ENCODE assay signal across 9 cellular contexts in the genomic region with DNA sequence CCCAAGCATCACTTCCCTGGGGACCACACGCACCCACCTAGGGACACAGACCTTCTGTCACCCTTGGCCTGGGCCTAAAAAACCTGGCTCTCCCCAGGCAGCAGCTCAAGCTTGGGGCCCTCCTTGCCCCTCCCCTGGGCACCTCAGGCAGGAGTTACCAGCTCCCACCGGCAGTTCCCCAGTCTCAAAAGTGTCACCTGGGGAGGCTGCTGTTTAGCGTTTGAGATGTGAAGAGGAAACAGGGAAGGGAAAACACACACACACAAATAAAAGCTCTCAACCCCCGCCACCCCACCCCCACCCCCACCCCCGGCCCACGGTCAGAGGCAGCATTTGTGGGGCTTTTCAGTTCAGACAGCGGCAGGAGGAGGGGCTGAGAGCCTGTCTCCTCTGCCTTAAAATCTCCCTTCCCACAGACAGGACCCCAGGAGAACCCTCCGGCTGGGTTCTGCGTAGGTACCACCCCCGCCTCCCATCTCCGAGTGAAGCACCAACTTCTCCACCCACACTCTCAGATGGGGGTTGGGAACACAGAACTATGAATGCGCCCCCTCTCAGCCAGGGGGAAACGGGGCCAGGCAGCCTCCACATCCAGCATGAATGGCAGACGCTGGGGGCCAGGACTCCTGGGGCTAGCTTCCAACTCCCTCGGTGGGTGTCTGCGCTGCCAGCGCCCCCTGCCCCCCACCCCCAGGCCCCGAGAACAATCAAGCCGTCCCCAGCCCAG. TPM values are rescaled to one million over a fixed set of nuclear protein-coding genes. Genes with fewer than 3 reads are reported as not detected.
DNase-seq lines count a peak whose midpoint lies in the region; ATAC-seq and TF ChIP-seq lines count a peak whose summit lies in the region.
"Had no signal": no experiment of that assay in that cellular context is flagged by ENCODE, and none has a peak within 500 bp of the region (broad histone marks: within the 10 kb centered on the region; RNA-seq: fewer than 3 reads in every experiment).

No MANE protein-coding gene starts in this region.

- POLR2A ChIA-PET in GM10248 (lab: Yijun Ruan, JAX) = no interaction called here
- POLR2A ChIA-PET in activated CD4-positive, alpha-beta memory T cell treated with anti-CD3 and anti-CD28 coated beads, Interleukin-2, amount 10 ng/mL, durations not matched to agents 7 days and 5 days (lab: Charles Lee) = no interaction called here

- no peak for TF ChIP-seq EP300 in sigmoid colon (IDR thresholded peaks at IDR 0.05)

- intact Hi-C loops in sigmoid colon (cut with DNase I) = no loop called here

- TF ChIP-seq POLR2A in sigmoid colon (IDR thresholded peaks at IDR 0.05) = no peak

- H3K4me3 ChIP-seq in fibroblast of pulmonary artery (replicated peaks; ENCODE audit: low read depth, low read length) (peak overlapping the region; percentile 88), sigmoid colon (peak overlapping the region in 2 of 4 donors; percentile 86 to 96)

- CTCF ChIA-PET in GM10248 (lab: Yijun Ruan, JAX) = interaction anchor here (1.3 to 1.8 kb wide), 2 partner anchors 11 to 108 kb away, joined by 3 to 6 read pairs; no protein-coding TSS in a partner anchor
- CTCF ChIA-PET in activated CD4-positive, alpha-beta memory T cell treated with anti-CD3 and anti-CD28 coated beads, Interleukin-2, amount 10 ng/mL, durations not matched to agents 7 days and 5 days (lab: Charles Lee) = no interaction called here
- CTCF ChIA-PET in activated CD8-positive, alpha-beta memory T cell treated with anti-CD3 and anti-CD28 coated beads, Interleukin-2, amount 10 ng/mL, durations not matched to agents 7 days and 5 days (lab: Charles Lee) = interaction anchor here (0.6 to 1.2 kb wide), 2 partner anchors 203 to 395 kb away, joined by 3 to 5 read pairs; no protein-coding TSS in a partner anchor

- TF ChIP-seq CTCF in GM10248 (IDR thresholded peaks at IDR 0.05; ENCODE audit: control extremely low read depth, extremely low read depth, low read depth, missing control alignments) (no peak), fibroblast of pulmonary artery (IDR thresholded peaks at IDR 0.05; ENCODE audit: low read length, missing control alignments) (no peak), sigmoid colon (IDR thresholded peaks at IDR 0.05) (no peak)

- DNase-seq in GM10248 (ENCODE audit: extremely low spot score) (peak; percentile 54), NCI-H524 treated with DMSO at 0.1 percent for 48 hours (lab: John Stamatoyannopoulos, UW) (peak; percentile 54), fibroblast of pulmonary artery (ENCODE audit: low read depth) (no peak), sigmoid colon (no peak), NOMO-1 (lab: John Stamatoyannopoulos, UW; ENCODE audit: unreplicated experiment in 2 of 2) (no peak), NCI-H146 treated with DMSO at 0.1 percent for 48 hours (lab: John Stamatoyannopoulos, UW; ENCODE audit: unreplicated experiment) (no peak)
- no peak for DNase-seq in activated CD4-positive, alpha-beta memory T cell treated with anti-CD3 and anti-CD28 coated beads, Interleukin-2, amount 10 ng/mL, durations not matched to agents 7 days and 5 days
- no peak for DNase-seq in activated CD8-positive, alpha-beta memory T cell treated with anti-CD3 and anti-CD28 coated beads, Interleukin-2, amount 10 ng/mL, durations not matched to agents 7 days and 5 days

- peak overlapping the region; percentile 97 to 100 (median 99) for H3K27ac ChIP-seq in sigmoid colon

- H3K36me3 ChIP-seq in sigmoid colon = no peaks in the 10 kb centered on the region

- no peaks in the 10 kb centered on the region for H3K27me3 Mint-ChIP-seq in activated CD4-positive, alpha-beta memory T cell treated with anti-CD3 and anti-CD28 coated beads, Interleukin-2, amount 10 ng/mL, durations not matched to agents 7 days and 5 days
- H3K27me3 Mint-ChIP-seq in activated CD8-positive, alpha-beta memory T cell treated with anti-CD3 and anti-CD28 coated beads, Interleukin-2, amount 10 ng/mL, durations not matched to agents 7 days and 5 days = no peaks in the 10 kb centered on the region

- ATAC-seq in activated CD8-positive, alpha-beta memory T cell treated with anti-CD3 and anti-CD28 coated beads, Interleukin-2, amount 10 ng/mL, durations not matched to agents 7 days and 5 days = no peak
- ATAC-seq: activated T-cell treated with anti-CD3 and anti-CD28 coated beads, Interleukin-2, amount 50 U/mL, for 72 hours had no signal

- no peaks in the 10 kb centered on the region for H3K27me3 ChIP-seq in sigmoid colon

- WGBS in sigmoid colon, 2 donors = 29 to 42% methylated on average over 19 of the region's 19 CpGs

- peaks cover 0 to 80% (median 76%) of the 10 kb centered on the region in 4 donors for H3K4me1 ChIP-seq in sigmoid colon

- no peak overlapping the region for H3K27ac Mint-ChIP-seq in activated CD4-positive, alpha-beta memory T cell treated with anti-CD3 and anti-CD28 coated beads, Interleukin-2, amount 10 ng/mL, durations not matched to agents 7 days and 5 days
- no peak overlapping the region for H3K27ac Mint-ChIP-seq in activated CD8-positive, alpha-beta memory T cell treated with anti-CD3 and anti-CD28 coated beads, Interleukin-2, amount 10 ng/mL, durations not matched to agents 7 days and 5 days
- H3K27ac Mint-ChIP-seq: activated T-cell treated with anti-CD3 and anti-CD28 coated beads, Interleukin-2, amount 50 U/mL, for 72 hours had no signal

- H3K36me3 Mint-ChIP-seq in activated CD4-positive, alpha-beta memory T cell treated with anti-CD3 and anti-CD28 coated beads, Interleukin-2, amount 10 ng/mL, durations not matched to agents 7 days and 5 days (ENCODE audit: low read depth) = no peaks in the 10 kb centered on the region
- H3K36me3 Mint-ChIP-seq in activated CD8-positive, alpha-beta memory T cell treated with anti-CD3 and anti-CD28 coated beads, Interleukin-2, amount 10 ng/mL, durations not matched to agents 7 days and 5 days = no peaks in the 10 kb centered on the region

- H3K4me3 Mint-ChIP-seq in activated CD4-positive, alpha-beta memory T cell treated with anti-CD3 and anti-CD28 coated beads, Interleukin-2, amount 10 ng/mL, durations not matched to agents 7 days and 5 days = no peak overlapping the region
- no peak overlapping the region for H3K4me3 Mint-ChIP-seq in activated CD8-positive, alpha-beta memory T cell treated with anti-CD3 and anti-CD28 coated beads, Interleukin-2, amount 10 ng/mL, durations not matched to agents 7 days and 5 days

- peaks cover 12% of the 10 kb centered on the region for H3K4me1 Mint-ChIP-seq in activated CD4-positive, alpha-beta memory T cell treated with anti-CD3 and anti-CD28 coated beads, Interleukin-2, amount 10 ng/mL, durations not matched to agents 7 days and 5 days
- peaks cover 8% of the 10 kb centered on the region for H3K4me1 Mint-ChIP-seq in activated CD8-positive, alpha-beta memory T cell treated with anti-CD3 and anti-CD28 coated beads, Interleukin-2, amount 10 ng/mL, durations not matched to agents 7 days and 5 days

- H3K9me3 Mint-ChIP-seq in activated CD4-positive, alpha-beta memory T cell treated with anti-CD3 and anti-CD28 coated beads, Interleukin-2, amount 10 ng/mL, durations not matched to agents 7 days and 5 days = no peaks in the 10 kb centered on the region
- no peaks in the 10 kb centered on the region for H3K9me3 Mint-ChIP-seq in activated CD8-positive, alpha-beta memory T cell treated with anti-CD3 and anti-CD28 coated beads, Interleukin-2, amount 10 ng/mL, durations not matched to agents 7 days and 5 days (ENCODE audit: low read depth)
- H3K9me3 Mint-ChIP-seq: activated T-cell treated with anti-CD3 and anti-CD28 coated beads, Interleukin-2, amount 50 U/mL, for 72 hours had no signal

- no peaks in the 10 kb centered on the region for H3K9me3 ChIP-seq in sigmoid colon

RNA-seq across cellular contexts. Expression of gene NCOR2, which starts 3.0 kb away (rescaled TPM):
- 100 to 1,000 TPM in 1 of 4 donors, 10 to 100 TPM in 3; 42.5 to 134 (median 73.5) TPM for total RNA-seq in sigmoid colon
- 10 to 100 TPM; 18.6 to 81.8 (median 24.7) TPM for polyA plus RNA-seq in sigmoid colon
- total RNA-seq in activated CD4-positive, alpha-beta memory T cell treated with anti-CD3 and anti-CD28 coated beads, Interleukin-2, amount 10 ng/mL, durations not matched to agents 7 days and 5 days = 10 to 100 TPM; 88.9 to 90.8 TPM
- total RNA-seq in activated CD8-positive, alpha-beta memory T cell treated with anti-CD3 and anti-CD28 coated beads, Interleukin-2, amount 10 ng/mL, durations not matched to agents 7 days and 5 days = 10 to 100 TPM; 84.6 to 99.4 TPM

Comparison
In these comparisons a context has a peak if more than half of its experiments do, and no peak if none do; other contexts are left out.
1. DNase-seq: peak in GM10248 (single experiment) and NCI-H524 treated with DMSO at 0.1 percent for 48 hours (single experiment); none in fibroblast of pulmonary artery (single experiment), sigmoid colon (single experiment), NOMO-1 (0 of 2), activated CD4-positive, alpha-beta memory T cell treated with anti-CD3 and anti-CD28 coated beads, Interleukin-2, amount 10 ng/mL, durations not matched to agents 7 days and 5 days (single experiment), NCI-H146 treated with DMSO at 0.1 percent for 48 hours (single experiment) and activated CD8-positive, alpha-beta memory T cell treated with anti-CD3 and anti-CD28 coated beads, Interleukin-2, amount 10 ng/mL, durations not matched to agents 7 days and 5 days (single experiment).